9 cellular contexts compared by ENCODE assay signal in genomic region chr5:17257705-17258273, GRCh38. TPM values are rescaled to one million over a fixed set of nuclear protein-coding genes. Genes with fewer than 3 reads are reported as not detected.
DNase-seq lines count a peak whose midpoint lies in the region; ATAC-seq and TF ChIP-seq lines count a peak whose summit lies in the region.
"Had no signal": no experiment of that assay in that cellular context is flagged by ENCODE, and none has a peak within 500 bp of the region (broad histone marks: within the 10 kb centered on the region; RNA-seq: fewer than 3 reads in every experiment).

No MANE protein-coding gene starts in this region.

- CTCF ChIA-PET in Calu3 (lab: Charles Lee) = no interaction called here

- BruUV-seq in Calu3 (replicated peaks; lab: Mats Ljungman, UMichigan) = no TSS peak

- H3K4me1 Mint-ChIP-seq in activated T-cell treated with anti-CD3 and anti-CD28 coated beads, Interleukin-2, amount 50 U/mL, for 72 hours (ENCODE audit: low read depth) = no peaks in the 10 kb centered on the region
- H3K4me1 Mint-ChIP-seq in stimulated activated naive CD8-positive, alpha-beta T cell treated with anti-CD3 and anti-CD28 coated beads, Interleukin-15, Interleukin-2, amounts not matched to agents 100 ng/mL and 50 ng/mL, for 24 hours (ENCODE audit: low read depth) = peaks cover 29% of the 10 kb centered on the region
- H3K4me1 Mint-ChIP-seq in Calu3 (ENCODE audit: low read depth, unreplicated experiment) = no peaks in the 10 kb centered on the region

- H3K27ac Mint-ChIP-seq in activated T-cell treated with anti-CD3 and anti-CD28 coated beads, Interleukin-2, amount 50 U/mL, for 72 hours = no peak overlapping the region
- H3K27ac Mint-ChIP-seq in stimulated activated naive CD8-positive, alpha-beta T cell treated with anti-CD3 and anti-CD28 coated beads, Interleukin-15, Interleukin-2, amounts not matched to agents 100 ng/mL and 50 ng/mL, for 24 hours = peak overlapping the region; percentile 28
- H3K27ac Mint-ChIP-seq in Calu3 (ENCODE audit: unreplicated experiment) = no peak overlapping the region

- H3K4me3 Mint-ChIP-seq in activated T-cell treated with anti-CD3 and anti-CD28 coated beads, Interleukin-2, amount 50 U/mL, for 72 hours = no peak overlapping the region
- no peak overlapping the region for H3K4me3 Mint-ChIP-seq in stimulated activated naive CD8-positive, alpha-beta T cell treated with anti-CD3 and anti-CD28 coated beads, Interleukin-15, Interleukin-2, amounts not matched to agents 100 ng/mL and 50 ng/mL, for 24 hours
- H3K4me3 Mint-ChIP-seq in Calu3 (ENCODE audit: low read depth, unreplicated experiment) = no peak overlapping the region

- H3K9me3 ChIP-seq in RWPE2 (ENCODE audit: severe bottlenecking) = no peaks in the 10 kb centered on the region

- no peaks in the 10 kb centered on the region for H3K27me3 ChIP-seq in RWPE2 (ENCODE audit: insufficient read depth, poor library complexity, severe bottlenecking)

- H3K36me3 ChIP-seq in RWPE2 (ENCODE audit: low read depth) = peaks cover 50% of the 10 kb centered on the region

- peak; percentile 64 to 77 for ATAC-seq in activated T-cell treated with anti-CD3 and anti-CD28 coated beads, Interleukin-2, amount 50 U/mL, for 72 hours (replicated peaks in 1 of 2)
- ATAC-seq in HG02798 (IDR thresholded peaks at IDR 0.05; ENCODE audit: poor library complexity, unreplicated experiment) = peak; percentile 85
- peak; percentile 5; the same call in 1 of the 3 replicates for ATAC-seq in RWPE2 (ENCODE audit: low read depth)

- peak overlapping the region; percentile 90 for H3K27ac ChIP-seq in RWPE2 (ENCODE audit: poor library complexity, severe bottlenecking)
- H3K27ac ChIP-seq: parathyroid adenoma had no signal

- H3K4me1 ChIP-seq in RWPE2 (ENCODE audit: insufficient read depth, poor library complexity, severe bottlenecking) = peaks cover 56% of the 10 kb centered on the region
- H3K4me1 ChIP-seq: parathyroid adenoma had no signal

- H3K4me3 ChIP-seq in RWPE2 (ENCODE audit: severe bottlenecking) = no peak overlapping the region

- DNase-seq in activated T-cell treated with anti-CD3 and anti-CD28 coated beads, Interleukin-2, amount 50 U/mL, for 72 hours = peak; percentile 2 to 4
- DNase-seq in activated T-cell treated with anti-CD3 and anti-CD28 coated beads for 4 hours = no peak
- DNase-seq in RWPE2 (ENCODE audit: low spot score) = no peak
- DNase-seq in activated CD8-positive, alpha-beta memory T cell treated with anti-CD3 and anti-CD28 coated beads for 24 hours = no peak
- no peak for DNase-seq in Calu3
- no peak for DNase-seq in AG20443 (ENCODE audit: low spot score)

- H3K27me3 Mint-ChIP-seq in activated T-cell treated with anti-CD3 and anti-CD28 coated beads, Interleukin-2, amount 50 U/mL, for 72 hours (ENCODE audit: low read depth) = no peaks in the 10 kb centered on the region
- no peaks in the 10 kb centered on the region for H3K27me3 Mint-ChIP-seq in stimulated activated naive CD8-positive, alpha-beta T cell treated with anti-CD3 and anti-CD28 coated beads, Interleukin-15, Interleukin-2, amounts not matched to agents 100 ng/mL and 50 ng/mL, for 24 hours
- peaks cover 79% of the 10 kb centered on the region for H3K27me3 Mint-ChIP-seq in Calu3 (ENCODE audit: unreplicated experiment)

- peaks cover 4% of the 10 kb centered on the region in 2 donors for H3K9me3 Mint-ChIP-seq in activated T-cell treated with anti-CD3 and anti-CD28 coated beads, Interleukin-2, amount 50 U/mL, for 72 hours
- peaks cover 9% of the 10 kb centered on the region for H3K9me3 Mint-ChIP-seq in stimulated activated naive CD8-positive, alpha-beta T cell treated with anti-CD3 and anti-CD28 coated beads, Interleukin-15, Interleukin-2, amounts not matched to agents 100 ng/mL and 50 ng/mL, for 24 hours
- H3K9me3 Mint-ChIP-seq in Calu3 (ENCODE audit: low read depth, unreplicated experiment) = no peaks in the 10 kb centered on the region

- no peak for TF ChIP-seq CTCF in RWPE2 (IDR thresholded peaks at IDR 0.05; ENCODE audit: poor library complexity, severe bottlenecking)
- no peak for TF ChIP-seq CTCF in Calu3 (IDR thresholded peaks at IDR 0.05; ENCODE audit: unreplicated experiment)

- no peaks in the 10 kb centered on the region for H3K36me3 Mint-ChIP-seq in activated T-cell treated with anti-CD3 and anti-CD28 coated beads, Interleukin-2, amount 50 U/mL, for 72 hours (ENCODE audit: insufficient read depth in 2 of 2)
- peaks cover 11% of the 10 kb centered on the region for H3K36me3 Mint-ChIP-seq in stimulated activated naive CD8-positive, alpha-beta T cell treated with anti-CD3 and anti-CD28 coated beads, Interleukin-15, Interleukin-2, amounts not matched to agents 100 ng/mL and 50 ng/mL, for 24 hours (ENCODE audit: low read depth)
- no peaks in the 10 kb centered on the region for H3K36me3 Mint-ChIP-seq in Calu3 (ENCODE audit: insufficient read depth, unreplicated experiment)

- intact Hi-C loops in Calu3 (cut with micrococcal nuclease; ENCODE audit: unreplicated experiment) = no loop called here

RNA-seq across cellular contexts. Expression of gene BASP1, which starts 40.4 kb away (rescaled TPM):
- 1 to 10 TPM; 1.2 to 1.8 TPM for total RNA-seq in activated T-cell treated with anti-CD3 and anti-CD28 coated beads, Interleukin-2, amount 50 U/mL, for 72 hours
- total RNA-seq in Calu3 (2022) = not detected in 2 replicates

Comparison
In these comparisons a context has a peak if more than half of its experiments do, and no peak if none do; other contexts are left out.
1. DNase-seq: peak in activated T-cell treated with anti-CD3 and anti-CD28 coated beads, Interleukin-2, amount 50 U/mL, for 72 hours (2 of 2); none in activated T-cell treated with anti-CD3 and anti-CD28 coated beads for 4 hours (single experiment), RWPE2 (single experiment), activated CD8-positive, alpha-beta memory T cell treated with anti-CD3 and anti-CD28 coated beads for 24 hours (single experiment), Calu3 (single experiment) and AG20443 (single experiment).
2. ATAC-seq: peak in every context shown above with its lines; median percentile 85 in HG02798; 70 in activated T-cell treated with anti-CD3 and anti-CD28 coated beads, Interleukin-2, amount 50 U/mL, for 72 hours; 5 in RWPE2.